ENCODE assay signal across 8 cellular contexts in the genomic region with DNA sequence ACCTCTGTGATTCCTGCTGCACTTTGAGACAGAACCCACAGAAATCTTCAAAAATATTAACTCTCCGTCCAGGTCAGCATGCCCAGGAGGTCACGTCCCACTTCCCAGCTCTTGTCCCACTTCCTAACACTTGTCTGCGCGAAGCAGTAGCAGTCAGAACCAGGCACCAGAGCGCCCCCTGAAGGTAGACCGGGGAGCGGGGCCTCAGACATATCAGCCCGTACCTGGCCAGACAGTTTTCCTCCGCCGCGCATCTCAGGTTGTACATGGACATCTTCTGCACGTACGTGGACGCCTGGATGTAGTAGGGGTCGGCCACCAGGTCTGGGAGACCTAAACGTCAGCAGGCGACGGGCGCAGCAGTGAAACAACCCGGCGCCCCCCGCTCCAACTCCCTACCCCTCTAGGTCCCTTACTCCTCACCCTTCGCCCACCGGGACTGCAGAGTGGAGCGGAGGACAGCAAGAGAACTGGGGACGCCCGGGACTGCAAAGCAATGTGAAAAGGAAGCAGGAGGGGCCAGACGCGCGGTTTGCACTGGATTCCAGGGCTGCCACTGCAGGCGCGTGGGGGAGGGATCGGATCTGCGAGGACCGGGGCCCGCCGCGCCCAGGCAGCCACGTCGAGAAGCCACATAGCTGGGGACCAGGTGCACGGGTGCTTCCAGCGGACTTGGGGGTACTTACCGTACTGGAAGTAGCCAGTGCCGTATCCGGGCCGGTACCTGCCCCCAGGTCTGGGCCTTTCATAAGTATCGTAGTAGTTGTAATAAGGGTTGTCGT. TPM values are rescaled to one million over a fixed set of nuclear protein-coding genes. Genes with fewer than 3 reads are reported as not detected.
DNase-seq lines count a peak whose midpoint lies in the region; ATAC-seq and TF ChIP-seq lines count a peak whose summit lies in the region.

No MANE protein-coding gene starts in this region.

- TF ChIP-seq CTCF in GM10248 (IDR thresholded peaks at IDR 0.05; ENCODE audit: control extremely low read depth, extremely low read depth, low read depth, missing control alignments) = peak; percentile 83
- peak; percentile 90 for TF ChIP-seq CTCF in HFFc6 (IDR thresholded peaks at IDR 0.05)
- peak; percentile 97 for TF ChIP-seq CTCF in fibroblast of the aortic adventitia (IDR thresholded peaks at IDR 0.05; ENCODE audit: insufficient read depth, low read length)
- TF ChIP-seq CTCF in thyroid gland (IDR thresholded peaks at IDR 0.05) = peak; percentile 37 to 75 (median 56)

- H3K27ac ChIP-seq in naive thymus-derived CD4-positive, alpha-beta T cell (ENCODE audit: low read depth, low read length) = no peak overlapping the region
- peak overlapping the region in 2 of 3 donors; percentile 57 to 65 for H3K27ac ChIP-seq in thyroid gland

- peak overlapping the region; percentile 98 for H3K27ac Mint-ChIP-seq in HFFc6
- peak overlapping the region in 1 of 9 donors; percentile 38 for H3K27ac Mint-ChIP-seq in naive thymus-derived CD4-positive, alpha-beta T cell

- H3K36me3 Mint-ChIP-seq in HFFc6 (ENCODE audit: low read depth) = peaks cover 48% of the 10 kb centered on the region
- H3K36me3 Mint-ChIP-seq in naive thymus-derived CD4-positive, alpha-beta T cell = no peaks in the 10 kb centered on the region

- H3K9me3 Mint-ChIP-seq in HFFc6 = no peaks in the 10 kb centered on the region
- no peaks in the 10 kb centered on the region for H3K9me3 Mint-ChIP-seq in naive thymus-derived CD4-positive, alpha-beta T cell

- H3K36me3 ChIP-seq in naive thymus-derived CD4-positive, alpha-beta T cell (ENCODE audit: control insufficient read depth in 2 of 3, insufficient read depth in 3 of 3, low read length in 3 of 3) = no peaks in the 10 kb centered on the region
- no peaks in the 10 kb centered on the region for H3K36me3 ChIP-seq in thyroid gland

- H3K9me3 ChIP-seq in naive thymus-derived CD4-positive, alpha-beta T cell (ENCODE audit: control insufficient read depth in 2 of 3, low read length in 3 of 3) = no peaks in the 10 kb centered on the region
- no peaks in the 10 kb centered on the region for H3K9me3 ChIP-seq in thyroid gland

- TF ChIP-seq POLR2A in thyroid gland (IDR thresholded peaks at IDR 0.05) = no peak

- CTCF ChIA-PET in GM10248 (lab: Yijun Ruan, JAX) = interaction anchor here (0.6 to 2.4 kb wide), 11 partner anchors 14 to 116 kb away, joined by 3 to 10 read pairs (median 3); no protein-coding TSS in a partner anchor
- CTCF ChIA-PET in naive thymus-derived CD4-positive, alpha-beta T cell (lab: Charles Lee) = no interaction called here

- ATAC-seq in naive thymus-derived CD4-positive, alpha-beta T cell = peak; percentile 32
- no peak for ATAC-seq in GM19455 (IDR thresholded peaks at IDR 0.05; ENCODE audit: unreplicated experiment)

- peaks cover 0 to 16% of the 10 kb centered on the region in 2 donors for H3K27me3 ChIP-seq in naive thymus-derived CD4-positive, alpha-beta T cell (ENCODE audit: control insufficient read depth in 2 of 2, insufficient read depth in 2 of 2, low read length in 2 of 2)
- no peaks in the 10 kb centered on the region for H3K27me3 ChIP-seq in thyroid gland

- peak overlapping the region; percentile 98 for H3K4me3 Mint-ChIP-seq in HFFc6
- H3K4me3 Mint-ChIP-seq in naive thymus-derived CD4-positive, alpha-beta T cell = peak overlapping the region; percentile 64 to 80 (median 76)

- peaks cover 0 to 7% of the 10 kb centered on the region in 2 donors for H3K4me1 ChIP-seq in naive thymus-derived CD4-positive, alpha-beta T cell (ENCODE audit: control insufficient read depth in 2 of 2, insufficient read depth in 2 of 2, low read length in 2 of 2)
- peaks cover 5 to 10% of the 10 kb centered on the region in 2 donors for H3K4me1 ChIP-seq in thyroid gland

- intact Hi-C loops in naive thymus-derived CD4-positive, alpha-beta T cell (cut with micrococcal nuclease) = loop anchor here in 1 of 2 donors (5.0 kb wide), 1 partner anchor 115 kb away; a partner anchor contains a TSS
- intact Hi-C loops in thyroid gland (cut with DNase I) = loop anchor here (10.0 kb wide), 1 partner anchor 112 kb away; a partner anchor contains a TSS

- DNase-seq in GM10248 (ENCODE audit: extremely low spot score) (peak; percentile 58), HFFc6 (peak; percentile 71), NCI-H2227 treated with DMSO at 0.1 percent for 48 hours (lab: John Stamatoyannopoulos, UW) (peak; percentile 52), fibroblast of the aortic adventitia (ENCODE audit: low read depth) (peak; percentile 80), thyroid gland (peak; percentile 84 to 88)
- peak; percentile 26 for DNase-seq in activated CD8-positive, alpha-beta memory T cell treated with anti-CD3 and anti-CD28 coated beads, Interleukin-2, amount 50 U/mL, for 4 hours
- DNase-seq in naive thymus-derived CD4-positive, alpha-beta T cell = peak in 3 of 9 donors; percentile 4 to 59 (median 5)

- POLR2A ChIA-PET in GM10248 (lab: Yijun Ruan, JAX) = no interaction called here
- POLR2A ChIA-PET in naive thymus-derived CD4-positive, alpha-beta T cell (lab: Charles Lee) = no interaction called here

- H3K4me3 ChIP-seq in fibroblast of the aortic adventitia (ENCODE audit: low read depth, low read length) (peak overlapping the region; percentile 97), thyroid gland (replicated peaks in 1 of 3) (peak overlapping the region; percentile 18 to 54 (median 29))
- H3K4me3 ChIP-seq in naive thymus-derived CD4-positive, alpha-beta T cell (ENCODE audit: low read length) = no peak overlapping the region

- H3K27me3 Mint-ChIP-seq in HFFc6 (ENCODE audit: insufficient read depth) = peaks cover 4% of the 10 kb centered on the region
- H3K27me3 Mint-ChIP-seq in naive thymus-derived CD4-positive, alpha-beta T cell = peaks cover 57 to 76% (median 63%) of the 10 kb centered on the region in 5 donors

- H3K4me1 Mint-ChIP-seq in HFFc6 (ENCODE audit: low read depth) = peaks cover 72% of the 10 kb centered on the region
- peaks cover 0 to 23% (median 17%) of the 10 kb centered on the region in 7 donors for H3K4me1 Mint-ChIP-seq in naive thymus-derived CD4-positive, alpha-beta T cell

- 1 to 2% methylated on average over 19 to 45 of the region's 48 CpGs for WGBS in thyroid gland, 2 donors

RNA-seq across cellular contexts. Expression of a gene that starts 1.2 kb away (rescaled TPM):
- total RNA-seq in HFFc6 (2021; fragmentation: NEBNext Ultra II Directional; extraction: Animal tissue kit (Norgen Biotek cat#: 25700)) = 1,000 to 10,000 TPM in 3 of 6 experiments, 100 to 1,000 TPM in 3; 890 to 1,151 (median 989) TPM
- total RNA-seq in fibroblast of the aortic adventitia (ENCODE audit: low replicate concordance) = 65.0 and 193 TPM in 2 replicates
- total RNA-seq in naive thymus-derived CD4-positive, alpha-beta T cell = not detected
- under 1 TPM in 1 of 2 donors, not detected in 1; 0.18 TPM for polyA plus RNA-seq in naive thymus-derived CD4-positive, alpha-beta T cell
- 10 to 100 TPM; 11.8 to 39.5 (median 34.2) TPM for total RNA-seq in thyroid gland

RNA-seq across cellular contexts. Expression of a gene that starts 52.5 kb away (rescaled TPM):
- under 1 TPM in 5 of 6 experiments, not detected in 1; 0.10 to 0.28 (median 0.16) TPM for total RNA-seq in HFFc6 (2021; fragmentation: NEBNext Ultra II Directional; extraction: Animal tissue kit (Norgen Biotek cat#: 25700))
- 0.09 TPM in 1 of 2 replicates, not detected in the other for total RNA-seq in fibroblast of the aortic adventitia (ENCODE audit: low replicate concordance)
- total RNA-seq in naive thymus-derived CD4-positive, alpha-beta T cell = under 1 TPM in 2 of 5 experiments, not detected in 3; 0.24 TPM
- polyA plus RNA-seq in naive thymus-derived CD4-positive, alpha-beta T cell = under 1 TPM in 1 of 2 donors, not detected in 1; 0.24 TPM
- total RNA-seq in thyroid gland = 1 to 10 TPM in 1 of 4 donors, under 1 TPM in 2, not detected in 1; 0.33 to 1.5 (median 0.54) TPM

Comparison
In these comparisons a context has a peak if more than half of its experiments do, and no peak if none do; other contexts are left out.
1. RNA of a gene that starts 1.2 kb away (total RNA-seq): 890 to 1,151 TPM in HFFc6, 65.0 to 193 TPM in fibroblast of the aortic adventitia and 11.8 to 39.5 TPM in thyroid gland; not detected in naive thymus-derived CD4-positive, alpha-beta T cell; every median in the first group is over 10 times any median in the second.
2. Peak in every context shown above with its lines, with median percentiles within 50 percentile points of each other: CTCF ChIP-seq.